In genomic region chr17:74982663-74983313, GRCh38 we compare ENCODE assay signal across 1 cellular context.
TF ChIP-seq lines count a peak whose summit lies in the region.

No MANE protein-coding gene starts in this region.

TF ChIP-seq in SK-N-SH, 30 proteins besides CTCF, POLR2A, EP300 and RAD21:
- peak; percentile 69 for TF ChIP-seq GABPA (IDR thresholded peaks at IDR 0.05; ENCODE audit: low read depth)
- TF ChIP-seq GATA2 (CRISPR knock-in tag; IDR thresholded peaks at IDR 0.05) = peak; percentile 27; the same call in 1 of the 2 replicates
- 0 out of 2 replicates have a peak, but pooled peaks have one; percentile 31 for TF ChIP-seq YY1 (IDR thresholded peaks at IDR 0.05; ENCODE audit: low read depth)
- TF ChIP-seq FOXJ3 (CRISPR knock-in tag; IDR thresholded peaks at IDR 0.05) = 0 out of 2 replicates have a peak, but pooled peaks have one; percentile 36
